In the genomic region with DNA sequence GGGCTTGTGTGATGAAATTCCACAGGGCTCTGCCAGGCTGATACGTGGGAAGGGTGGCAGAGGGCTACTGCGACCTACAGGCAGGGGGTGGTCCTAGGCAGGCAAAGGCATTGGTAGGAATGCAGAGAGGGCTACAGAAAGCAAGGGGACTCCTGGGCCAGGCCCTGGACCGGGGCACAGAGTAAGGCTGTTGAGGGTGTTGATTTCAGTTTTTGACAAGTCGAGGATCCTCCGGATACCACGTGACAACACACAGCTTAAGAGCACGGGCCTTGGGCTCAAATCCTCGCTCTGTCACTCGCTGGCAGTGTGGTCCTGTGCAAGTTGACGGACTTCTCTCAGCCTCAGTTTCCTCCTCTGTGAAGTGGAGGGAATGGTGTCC, we compare ENCODE assay signal across 1 cellular context.
TF ChIP-seq lines count a peak whose summit lies in the region.

No MANE protein-coding gene starts in this region.

TF ChIP-seq in HepG2, 621 proteins besides CTCF, POLR2A, EP300 and RAD21:
- TF ChIP-seq, protein P1, sequence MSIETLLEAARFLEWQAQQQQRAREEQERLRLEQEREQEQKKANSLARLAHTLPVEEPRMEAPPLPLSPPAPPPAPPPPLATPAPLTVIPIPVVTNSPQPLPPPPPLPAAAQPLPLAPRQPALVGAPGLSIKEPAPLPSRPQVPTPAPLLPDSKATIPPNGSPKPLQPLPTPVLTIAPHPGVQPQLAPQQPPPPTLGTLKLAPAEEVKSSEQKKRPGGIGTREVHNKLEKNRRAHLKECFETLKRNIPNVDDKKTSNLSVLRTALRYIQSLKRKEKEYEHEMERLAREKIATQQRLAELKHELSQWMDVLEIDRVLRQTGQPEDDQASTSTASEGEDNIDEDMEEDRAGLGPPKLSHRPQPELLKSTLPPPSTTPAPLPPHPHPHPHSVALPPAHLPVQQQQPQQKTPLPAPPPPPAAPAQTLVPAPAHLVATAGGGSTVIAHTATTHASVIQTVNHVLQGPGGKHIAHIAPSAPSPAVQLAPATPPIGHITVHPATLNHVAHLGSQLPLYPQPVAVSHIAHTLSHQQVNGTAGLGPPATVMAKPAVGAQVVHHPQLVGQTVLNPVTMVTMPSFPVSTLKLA (IDR thresholded peaks at IDR 0.05) = no peak
- TF ChIP-seq NFE2L1 (CRISPR knock-in tag; IDR thresholded peaks at IDR 0.05; ENCODE audit: borderline replicate concordance) (no peak), ZNF547 (CRISPR knock-in tag; IDR thresholded peaks at IDR 0.05) (no peak), CEBPB (IDR thresholded peaks at IDR 0.05; ENCODE audit: borderline replicate concordance, low read depth, low read length) (no peak), ZNF44 (CRISPR knock-in tag; IDR thresholded peaks at IDR 0.05) (no peak), PITX1 (CRISPR knock-in tag; IDR thresholded peaks at IDR 0.05) (no peak), ZNF143 (CRISPR knock-in tag; IDR thresholded peaks at IDR 0.05) (no peak), SNAI1 (CRISPR knock-in tag; IDR thresholded peaks at IDR 0.05; ENCODE audit: borderline replicate concordance) (no peak), ZNF737 (CRISPR knock-in tag; IDR thresholded peaks at IDR 0.05; ENCODE audit: borderline replicate concordance) (no peak), PTBP1 (IDR thresholded peaks at IDR 0.05; ENCODE audit: low read depth, low read length, poor library complexity, severe bottlenecking) (no peak), ZNF333 (CRISPR knock-in tag; IDR thresholded peaks at IDR 0.05; ENCODE audit: borderline replicate concordance) (no peak), YEATS2 (CRISPR knock-in tag; IDR thresholded peaks at IDR 0.05; ENCODE audit: borderline replicate concordance) (no peak), SP140L (CRISPR knock-in tag; IDR thresholded peaks at IDR 0.05; ENCODE audit: borderline replicate concordance) (no peak), PAX8 (CRISPR knock-in tag; IDR thresholded peaks at IDR 0.05; ENCODE audit: borderline replicate concordance) (no peak)
- TF ChIP-seq, protein P2, sequence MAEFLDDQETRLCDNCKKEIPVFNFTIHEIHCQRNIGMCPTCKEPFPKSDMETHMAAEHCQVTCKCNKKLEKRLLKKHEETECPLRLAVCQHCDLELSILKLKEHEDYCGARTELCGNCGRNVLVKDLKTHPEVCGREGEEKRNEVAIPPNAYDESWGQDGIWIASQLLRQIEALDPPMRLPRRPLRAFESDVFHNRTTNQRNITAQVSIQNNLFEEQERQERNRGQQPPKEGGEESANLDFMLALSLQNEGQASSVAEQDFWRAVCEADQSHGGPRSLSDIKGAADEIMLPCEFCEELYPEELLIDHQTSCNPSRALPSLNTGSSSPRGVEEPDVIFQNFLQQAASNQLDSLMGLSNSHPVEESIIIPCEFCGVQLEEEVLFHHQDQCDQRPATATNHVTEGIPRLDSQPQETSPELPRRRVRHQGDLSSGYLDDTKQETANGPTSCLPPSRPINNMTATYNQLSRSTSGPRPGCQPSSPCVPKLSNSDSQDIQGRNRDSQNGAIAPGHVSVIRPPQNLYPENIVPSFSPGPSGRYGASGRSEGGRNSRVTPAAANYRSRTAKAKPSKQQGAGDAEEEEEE (CRISPR knock-in tag; IDR thresholded peaks at IDR 0.05; ENCODE audit: borderline replicate concordance) = no peak
- TF ChIP-seq, protein P3, sequence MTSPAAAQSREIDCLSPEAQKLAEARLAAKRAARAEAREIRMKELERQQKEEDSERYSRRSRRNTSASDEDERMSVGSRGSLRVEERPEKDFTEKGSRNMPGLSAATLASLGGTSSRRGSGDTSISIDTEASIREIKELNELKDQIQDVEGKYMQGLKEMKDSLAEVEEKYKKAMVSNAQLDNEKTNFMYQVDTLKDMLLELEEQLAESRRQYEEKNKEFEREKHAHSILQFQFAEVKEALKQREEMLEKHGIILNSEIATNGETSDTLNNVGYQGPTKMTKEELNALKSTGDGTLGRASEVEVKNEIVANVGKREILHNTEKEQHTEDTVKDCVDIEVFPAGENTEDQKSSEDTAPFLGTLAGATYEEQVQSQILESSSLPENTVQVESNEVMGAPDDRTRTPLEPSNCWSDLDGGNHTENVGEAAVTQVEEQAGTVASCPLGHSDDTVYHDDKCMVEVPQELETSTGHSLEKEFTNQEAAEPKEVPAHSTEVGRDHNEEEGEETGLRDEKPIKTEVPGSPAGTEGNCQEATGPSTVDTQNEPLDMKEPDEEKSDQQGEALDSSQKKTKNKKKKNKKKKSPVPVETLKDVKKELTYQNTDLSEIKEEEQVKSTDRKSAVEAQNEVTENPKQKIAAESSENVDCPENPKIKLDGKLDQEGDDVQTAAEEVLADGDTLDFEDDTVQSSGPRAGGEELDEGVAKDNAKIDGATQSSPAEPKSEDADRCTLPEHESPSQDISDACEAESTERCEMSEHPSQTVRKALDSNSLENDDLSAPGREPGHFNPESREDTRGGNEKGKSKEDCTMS (CRISPR knock-in tag; conservative IDR thresholded peaks at IDR 0.05) = no peak
